In the genomic region with DNA sequence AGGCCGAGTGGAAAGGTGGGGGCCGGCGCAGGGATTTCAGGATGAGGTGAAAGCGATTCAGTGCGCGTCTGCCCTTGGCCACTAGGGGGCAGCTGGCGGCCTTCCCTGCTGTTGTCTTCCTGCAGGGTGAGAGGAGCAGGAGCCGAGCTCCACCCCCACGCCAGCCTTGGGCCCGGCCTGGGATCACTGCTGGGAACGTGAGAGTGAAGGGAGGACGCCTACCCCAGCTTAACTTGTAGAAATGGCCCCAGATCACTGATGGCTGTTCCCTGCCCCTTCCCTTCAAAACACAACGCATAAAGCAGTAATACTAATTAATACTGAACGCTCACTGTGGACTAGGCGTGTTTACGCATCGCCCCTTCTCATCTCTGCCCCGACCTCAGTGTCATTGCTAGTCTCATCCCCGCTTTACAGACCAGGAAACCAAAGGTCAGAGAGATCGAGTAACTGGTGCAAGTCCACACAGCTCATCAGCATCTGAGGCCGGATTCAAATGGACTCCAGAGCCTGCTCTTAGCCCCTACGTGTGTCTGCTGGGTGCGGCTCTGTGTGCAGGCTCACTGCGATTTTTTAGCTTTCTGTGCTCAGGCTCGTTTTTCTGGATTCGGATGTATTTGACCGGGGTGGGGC, we compare ENCODE assay signal across 8 cellular contexts. TPM values are rescaled to one million over a fixed set of nuclear protein-coding genes. Genes with fewer than 3 reads are reported as not detected.
DNase-seq lines count a peak whose midpoint lies in the region; ATAC-seq and TF ChIP-seq lines count a peak whose summit lies in the region.

No MANE protein-coding gene starts in this region.

- peak; percentile 94 to 98 for TF ChIP-seq CTCF in right atrium auricular region (IDR thresholded peaks at IDR 0.05)
- peak; percentile 97 for TF ChIP-seq CTCF in retinal pigment epithelial cell (conservative IDR thresholded peaks at IDR 0.05; ENCODE audit: low read depth, low read length)

- DNase-seq in DMS79 treated with DMSO at 0.1 percent for 48 hours (lab: John Stamatoyannopoulos, UW) (peak; percentile 70), DMS79 (lab: John Stamatoyannopoulos, UW) (no peak), NCI-H187 (lab: John Stamatoyannopoulos, UW) (peak; percentile 50 to 80), T1000 (lab: John Stamatoyannopoulos, UW) (peak; percentile 70), anterior cingulate cortex (lab: John Stamatoyannopoulos, UW) (peak in 57 of 58 donors; percentile 7 to 91 (median 78)), right atrium auricular region (ENCODE audit: low spot score) (peak; percentile 86), retinal pigment epithelial cell (ENCODE audit: low read depth) (peak; percentile 31)

- H3K4me3 ChIP-seq in right atrium auricular region (no peak overlapping the region), retinal pigment epithelial cell (ENCODE audit: low read length) (no peak overlapping the region)

- H3K36me3 ChIP-seq in right atrium auricular region, result no peaks in the 10 kb centered on the region

- H3K27ac ChIP-seq in right atrium auricular region, result peak overlapping the region in 1 of 2 donors; percentile 46

- H3K9me3 ChIP-seq in right atrium auricular region, result no peaks in the 10 kb centered on the region

- no peaks in the 10 kb centered on the region for H3K27me3 ChIP-seq in right atrium auricular region

- H3K4me1 ChIP-seq in right atrium auricular region, result peaks cover 0 to 12% of the 10 kb centered on the region in 2 donors

- no peak for ATAC-seq in HG02571 (IDR thresholded peaks at IDR 0.05; ENCODE audit: unreplicated experiment)

RNA-seq across cellular contexts. Expression of a gene that starts 24.3 kb away (rescaled TPM):
- total RNA-seq in right atrium auricular region, result 1 to 10 TPM; 5.5 to 7.5 TPM

RNA-seq across cellular contexts. Expression of a gene that starts 24.6 kb away (rescaled TPM):
- total RNA-seq in right atrium auricular region, result 10 to 100 TPM; 30.3 to 53.1 TPM
